7 cellular contexts compared by ENCODE assay signal in the genomic region with DNA sequence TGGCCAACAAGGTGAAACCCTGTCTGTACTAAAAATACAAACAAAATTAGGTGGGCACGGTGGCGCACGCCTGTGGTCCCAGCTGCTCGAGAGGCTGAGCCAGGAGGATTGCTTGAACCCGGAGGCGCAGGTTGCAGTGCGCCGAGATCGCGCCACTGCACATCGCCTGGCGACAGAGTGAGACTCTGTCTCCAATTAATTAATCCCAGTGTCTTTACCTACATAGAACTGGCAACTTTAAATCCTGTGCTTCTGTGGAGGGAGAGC. TPM values are rescaled to one million over a fixed set of nuclear protein-coding genes. Genes with fewer than 3 reads are reported as not detected.
DNase-seq lines count a peak whose midpoint lies in the region; FAIRE-seq and TF ChIP-seq lines count a peak whose summit lies in the region.
"Had no signal": no experiment of that assay in that cellular context is flagged by ENCODE, and none has a peak within 500 bp of the region (broad histone marks: within the 10 kb centered on the region; RNA-seq: fewer than 3 reads in every experiment).

No MANE protein-coding gene starts in this region.

- H3K27me3 Mint-ChIP-seq in HFFc6 (ENCODE audit: insufficient read depth) (peaks cover 7% of the 10 kb centered on the region), astrocyte (ENCODE audit: low read depth, unreplicated experiment) (peaks cover 5% of the 10 kb centered on the region), osteocyte (ENCODE audit: unreplicated experiment) (no peaks in the 10 kb centered on the region)

- DNase-seq in HFFc6 (no peak), astrocyte (ENCODE audit: low read depth) (no peak), osteocyte (ENCODE audit: extremely low spot score, unreplicated experiment) (no peak), NCI-H345 (lab: John Stamatoyannopoulos, UW) (no peak), NCI-H748 (lab: John Stamatoyannopoulos, UW; ENCODE audit: unreplicated experiment) (no peak), RPMI8226 (no peak)
- DNase-seq: NCI-H1105 treated with DMSO at 0.1 percent for 48 hours had no signal

- H3K9me3 ChIP-seq in astrocyte (ENCODE audit: insufficient read depth, low read depth, low read length) = no peaks in the 10 kb centered on the region

- TF ChIP-seq CTCF in HFFc6 (IDR thresholded peaks at IDR 0.05) (no peak), astrocyte (IDR thresholded peaks at IDR 0.05; ENCODE audit: insufficient read depth, low read depth, low read length) (no peak), osteocyte (IDR thresholded peaks at IDR 0.05) (no peak)

- H3K27ac Mint-ChIP-seq in HFFc6 (peak overlapping the region; percentile 95; the same call in 1 of the 2 replicates), astrocyte (ENCODE audit: unreplicated experiment) (peak overlapping the region; percentile 98), osteocyte (ENCODE audit: unreplicated experiment) (peak overlapping the region; percentile 94)

- H3K4me3 ChIP-seq in astrocyte (ENCODE audit: insufficient read depth, low read depth, low read length) = no peak overlapping the region

- no peak overlapping the region for H3K27ac ChIP-seq in astrocyte (ENCODE audit: low read depth, low read length)

- H3K9me3 Mint-ChIP-seq in HFFc6 = no peaks in the 10 kb centered on the region
- peaks cover 4% of the 10 kb centered on the region for H3K9me3 Mint-ChIP-seq in astrocyte (ENCODE audit: unreplicated experiment)
- no peaks in the 10 kb centered on the region for H3K9me3 Mint-ChIP-seq in osteocyte (ENCODE audit: unreplicated experiment)

- no peak for FAIRE-seq in astrocyte (lab: Jason Lieb, UNC)

- peaks cover 27% of the 10 kb centered on the region for H4K20me1 ChIP-seq in astrocyte (ENCODE audit: insufficient read depth, low read length)

- H3K4me1 Mint-ChIP-seq in HFFc6 (ENCODE audit: low read depth) (peaks cover 25% of the 10 kb centered on the region), astrocyte (ENCODE audit: low read depth, unreplicated experiment) (peaks cover 10% of the 10 kb centered on the region), osteocyte (ENCODE audit: unreplicated experiment) (peaks cover 37% of the 10 kb centered on the region)

- H3K27me3 ChIP-seq in astrocyte (ENCODE audit: insufficient read depth, low read length) = no peaks in the 10 kb centered on the region

- H3K79me2 ChIP-seq in astrocyte (ENCODE audit: insufficient read depth, low read length) = peaks cover 50% of the 10 kb centered on the region

- H3K36me3 Mint-ChIP-seq in HFFc6 (ENCODE audit: low read depth) (peaks cover 16% of the 10 kb centered on the region), astrocyte (ENCODE audit: low read depth, unreplicated experiment) (peaks cover 9% of the 10 kb centered on the region), osteocyte (ENCODE audit: unreplicated experiment) (peaks cover 2% of the 10 kb centered on the region)

- no peak overlapping the region for H2AFZ ChIP-seq in astrocyte (ENCODE audit: low read depth, low read length)

- peaks cover 7% of the 10 kb centered on the region for H3K36me3 ChIP-seq in astrocyte (ENCODE audit: insufficient read depth, low read length)

- peak overlapping the region; percentile 91 for H3K4me2 ChIP-seq in astrocyte (ENCODE audit: low read length)

- H3K4me3 Mint-ChIP-seq in HFFc6 = peak overlapping the region; percentile 93
- H3K4me3 Mint-ChIP-seq in astrocyte (ENCODE audit: unreplicated experiment) = peak overlapping the region; percentile 92
- H3K4me3 Mint-ChIP-seq in osteocyte (ENCODE audit: unreplicated experiment) = peak overlapping the region; percentile 88

- H3K9ac ChIP-seq in astrocyte (ENCODE audit: low read length) = peak overlapping the region; percentile 99

- peaks cover 16% of the 10 kb centered on the region for H3K4me1 ChIP-seq in astrocyte (ENCODE audit: insufficient read depth, low read length)

RNA-seq across cellular contexts. Expression of gene ELOB, which starts 1.5 kb away (rescaled TPM):
- total RNA-seq in HFFc6 (2021; fragmentation: NEBNext Ultra II Directional; extraction: Animal tissue kit (Norgen Biotek cat#: 25700)) = 100 to 1,000 TPM; 329 to 403 (median 352) TPM
- total RNA-seq in astrocyte (323 TPM in 2 replicates), osteocyte (264 and 287 TPM in 2 replicates)

RNA-seq across cellular contexts. Expression of gene PRSS33, which starts 8.7 kb away (rescaled TPM):
- total RNA-seq in HFFc6 (2021; fragmentation: NEBNext Ultra II Directional; extraction: Animal tissue kit (Norgen Biotek cat#: 25700)) = not detected
- not detected in 2 replicates for total RNA-seq in astrocyte
- not detected in 2 replicates for total RNA-seq in osteocyte

RNA-seq across cellular contexts. Expression of gene PRSS41, which starts 19.6 kb away (rescaled TPM):
- total RNA-seq in HFFc6 (2021; fragmentation: NEBNext Ultra II Directional; extraction: Animal tissue kit (Norgen Biotek cat#: 25700)) = not detected
- total RNA-seq in astrocyte (not detected in 2 replicates), osteocyte (not detected in 2 replicates)

RNA-seq across cellular contexts. Expression of gene SRRM2, which starts 26.2 kb away (rescaled TPM):
- 100 to 1,000 TPM; 223 to 317 (median 269) TPM for total RNA-seq in HFFc6 (2021; fragmentation: NEBNext Ultra II Directional; extraction: Animal tissue kit (Norgen Biotek cat#: 25700))
- total RNA-seq in astrocyte (387 and 409 TPM in 2 replicates), osteocyte (536 and 572 TPM in 2 replicates)

RNA-seq across cellular contexts. Expression of gene PRSS21, which starts 38.4 kb away (rescaled TPM):
- not detected for total RNA-seq in HFFc6 (2021; fragmentation: NEBNext Ultra II Directional; extraction: Animal tissue kit (Norgen Biotek cat#: 25700))
- not detected in 2 replicates for total RNA-seq in astrocyte
- total RNA-seq in osteocyte = not detected in 2 replicates
